In the genomic region with DNA sequence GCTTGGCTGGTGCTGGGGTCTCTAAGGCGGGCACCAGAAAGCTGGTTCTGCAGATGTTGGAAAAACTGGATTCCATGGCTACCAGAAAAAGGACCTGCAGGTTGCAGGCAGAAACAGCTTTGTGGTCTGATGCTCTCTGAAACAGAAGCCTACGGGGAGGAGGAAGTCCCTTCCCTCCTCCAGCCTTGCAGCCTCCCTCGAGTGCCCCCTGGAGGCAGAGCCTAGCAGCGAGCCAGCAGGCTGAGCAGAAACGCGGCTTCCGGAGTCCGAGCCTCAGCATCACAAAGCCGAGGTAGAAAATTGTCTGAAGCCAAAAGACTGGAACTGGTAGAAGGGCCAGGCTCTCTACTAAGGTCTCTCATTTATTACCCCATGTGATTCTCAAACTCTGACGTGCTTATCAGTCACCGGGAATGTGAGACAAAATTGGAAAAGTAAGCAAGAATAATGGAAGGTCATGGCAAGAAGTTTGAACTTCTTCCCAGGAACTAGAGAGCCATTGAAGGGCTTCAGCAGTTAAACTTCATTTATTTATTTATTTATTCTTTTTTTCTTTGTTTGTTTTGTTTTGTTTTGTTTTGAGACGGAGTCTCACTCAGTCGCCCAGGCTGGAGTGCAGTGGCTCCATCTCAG, we compare ENCODE assay signal across 1 cellular context.
A peak's percentile ranks its signal among the peaks of the same experiment; 100 is the strongest.
TF ChIP-seq lines count a peak whose summit lies in the region.

No MANE protein-coding gene starts in this region.

TF ChIP-seq in HepG2, 621 proteins besides CTCF, POLR2A, EP300 and RAD21 (continued from another document and continues in another):
- TF ChIP-seq, protein P1, sequence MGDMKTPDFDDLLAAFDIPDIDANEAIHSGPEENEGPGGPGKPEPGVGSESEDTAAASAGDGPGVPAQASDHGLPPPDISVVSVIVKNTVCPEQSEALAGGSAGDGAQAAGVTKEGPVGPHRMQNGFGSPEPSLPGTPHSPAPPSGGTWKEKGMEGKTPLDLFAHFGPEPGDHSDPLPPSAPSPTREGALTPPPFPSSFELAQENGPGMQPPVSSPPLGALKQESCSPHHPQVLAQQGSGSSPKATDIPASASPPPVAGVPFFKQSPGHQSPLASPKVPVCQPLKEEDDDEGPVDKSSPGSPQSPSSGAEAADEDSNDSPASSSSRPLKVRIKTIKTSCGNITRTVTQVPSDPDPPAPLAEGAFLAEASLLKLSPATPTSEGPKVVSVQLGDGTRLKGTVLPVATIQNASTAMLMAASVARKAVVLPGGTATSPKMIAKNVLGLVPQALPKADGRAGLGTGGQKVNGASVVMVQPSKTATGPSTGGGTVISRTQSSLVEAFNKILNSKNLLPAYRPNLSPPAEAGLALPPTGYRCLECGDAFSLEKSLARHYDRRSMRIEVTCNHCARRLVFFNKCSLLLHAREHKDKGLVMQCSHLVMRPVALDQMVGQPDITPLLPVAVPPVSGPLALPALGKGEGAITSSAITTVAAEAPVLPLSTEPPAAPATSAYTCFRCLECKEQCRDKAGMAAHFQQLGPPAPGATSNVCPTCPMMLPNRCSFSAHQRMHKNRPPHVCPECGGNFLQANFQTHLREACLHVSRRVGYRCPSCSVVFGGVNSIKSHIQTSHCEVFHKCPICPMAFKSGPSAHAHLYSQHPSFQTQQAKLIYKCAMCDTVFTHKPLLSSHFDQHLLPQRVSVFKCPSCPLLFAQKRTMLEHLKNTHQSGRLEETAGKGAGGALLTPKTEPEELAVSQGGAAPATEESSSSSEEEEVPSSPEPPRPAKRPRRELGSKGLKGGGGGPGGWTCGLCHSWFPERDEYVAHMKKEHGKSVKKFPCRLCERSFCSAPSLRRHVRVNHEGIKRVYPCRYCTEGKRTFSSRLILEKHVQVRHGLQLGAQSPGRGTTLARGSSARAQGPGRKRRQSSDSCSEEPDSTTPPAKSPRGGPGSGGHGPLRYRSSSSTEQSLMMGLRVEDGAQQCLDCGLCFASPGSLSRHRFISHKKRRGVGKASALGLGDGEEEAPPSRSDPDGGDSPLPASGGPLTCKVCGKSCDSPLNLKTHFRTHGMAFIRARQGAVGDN (CRISPR knock-in tag; IDR thresholded peaks at IDR 0.05), result peak; percentile 49
- TF ChIP-seq, protein P2, sequence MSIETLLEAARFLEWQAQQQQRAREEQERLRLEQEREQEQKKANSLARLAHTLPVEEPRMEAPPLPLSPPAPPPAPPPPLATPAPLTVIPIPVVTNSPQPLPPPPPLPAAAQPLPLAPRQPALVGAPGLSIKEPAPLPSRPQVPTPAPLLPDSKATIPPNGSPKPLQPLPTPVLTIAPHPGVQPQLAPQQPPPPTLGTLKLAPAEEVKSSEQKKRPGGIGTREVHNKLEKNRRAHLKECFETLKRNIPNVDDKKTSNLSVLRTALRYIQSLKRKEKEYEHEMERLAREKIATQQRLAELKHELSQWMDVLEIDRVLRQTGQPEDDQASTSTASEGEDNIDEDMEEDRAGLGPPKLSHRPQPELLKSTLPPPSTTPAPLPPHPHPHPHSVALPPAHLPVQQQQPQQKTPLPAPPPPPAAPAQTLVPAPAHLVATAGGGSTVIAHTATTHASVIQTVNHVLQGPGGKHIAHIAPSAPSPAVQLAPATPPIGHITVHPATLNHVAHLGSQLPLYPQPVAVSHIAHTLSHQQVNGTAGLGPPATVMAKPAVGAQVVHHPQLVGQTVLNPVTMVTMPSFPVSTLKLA (IDR thresholded peaks at IDR 0.05), result no peak
- TF ChIP-seq KLF15 (CRISPR knock-in tag; IDR thresholded peaks at IDR 0.05; ENCODE audit: borderline replicate concordance), result no peak
- peak; percentile 68 for TF ChIP-seq KAT8 (CRISPR knock-in tag; IDR thresholded peaks at IDR 0.05)
- peak; percentile 23 for TF ChIP-seq YY1 (IDR thresholded peaks at IDR 0.05; ENCODE audit: insufficient read depth, insufficient replicate concordance, low read depth, low read length)
- peak; percentile 49 for TF ChIP-seq SMC3 (IDR thresholded peaks at IDR 0.05; ENCODE audit: low read length)
- TF ChIP-seq KDM2A (CRISPR knock-in tag; IDR thresholded peaks at IDR 0.05; ENCODE audit: borderline replicate concordance, low read depth), result peak; percentile 56; the same call in 1 of the 2 replicates
- TF ChIP-seq RBM39 (IDR thresholded peaks at IDR 0.05; ENCODE audit: low read depth, low read length, poor library complexity, severe bottlenecking), result no peak
- no peak for TF ChIP-seq NFKBIZ (CRISPR knock-in tag; IDR thresholded peaks at IDR 0.05)
- peak; percentile 33; the same call in 1 of the 2 replicates for TF ChIP-seq GATAD2A (CRISPR knock-in tag; IDR thresholded peaks at IDR 0.05)
- no peak for TF ChIP-seq ZNF253 (CRISPR knock-in tag; IDR thresholded peaks at IDR 0.05; ENCODE audit: borderline replicate concordance)
- no peak for TF ChIP-seq LCORL (IDR thresholded peaks at IDR 0.05)
- 0 out of 2 replicates have a peak, but pooled peaks have one; percentile 21 for TF ChIP-seq LCORL (CRISPR knock-in tag; IDR thresholded peaks at IDR 0.05)
- TF ChIP-seq SOX6 (IDR thresholded peaks at IDR 0.05), result no peak
- no peak for TF ChIP-seq SOX6 (CRISPR knock-in tag; IDR thresholded peaks at IDR 0.05)
- no peak for TF ChIP-seq ZBTB42 (CRISPR knock-in tag; IDR thresholded peaks at IDR 0.05)
- no peak; the same call in 1 of the 2 replicates for TF ChIP-seq ZNF788 (CRISPR knock-in tag; IDR thresholded peaks at IDR 0.05; ENCODE audit: borderline replicate concordance)
- TF ChIP-seq SOX13 (IDR thresholded peaks at IDR 0.05), result no peak
- peak in 1 of 2 experiments; percentile 21; a peak in 1 of 4 replicates for TF ChIP-seq SOX13 (CRISPR knock-in tag; conservative IDR thresholded peaks at IDR 0.05 in 1 of 2, IDR thresholded peaks at IDR 0.05 in 1 of 2)
- no peak for TF ChIP-seq ZNF737 (CRISPR knock-in tag; IDR thresholded peaks at IDR 0.05; ENCODE audit: borderline replicate concordance)
- TF ChIP-seq, protein P3, sequence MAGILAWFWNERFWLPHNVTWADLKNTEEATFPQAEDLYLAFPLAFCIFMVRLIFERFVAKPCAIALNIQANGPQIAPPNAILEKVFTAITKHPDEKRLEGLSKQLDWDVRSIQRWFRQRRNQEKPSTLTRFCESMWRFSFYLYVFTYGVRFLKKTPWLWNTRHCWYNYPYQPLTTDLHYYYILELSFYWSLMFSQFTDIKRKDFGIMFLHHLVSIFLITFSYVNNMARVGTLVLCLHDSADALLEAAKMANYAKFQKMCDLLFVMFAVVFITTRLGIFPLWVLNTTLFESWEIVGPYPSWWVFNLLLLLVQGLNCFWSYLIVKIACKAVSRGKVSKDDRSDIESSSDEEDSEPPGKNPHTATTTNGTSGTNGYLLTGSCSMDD (CRISPR knock-in tag; IDR thresholded peaks at IDR 0.05), result no peak
- TF ChIP-seq ZNF747 (CRISPR knock-in tag; IDR thresholded peaks at IDR 0.05; ENCODE audit: borderline replicate concordance), result no peak
- peak; percentile 89 for TF ChIP-seq XRCC5 (optimal IDR thresholded peaks at IDR 0.05; ENCODE audit: low read length)
- TF ChIP-seq, protein P4, sequence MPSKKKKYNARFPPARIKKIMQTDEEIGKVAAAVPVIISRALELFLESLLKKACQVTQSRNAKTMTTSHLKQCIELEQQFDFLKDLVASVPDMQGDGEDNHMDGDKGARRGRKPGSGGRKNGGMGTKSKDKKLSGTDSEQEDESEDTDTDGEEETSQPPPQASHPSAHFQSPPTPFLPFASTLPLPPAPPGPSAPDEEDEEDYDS (CRISPR knock-in tag; IDR thresholded peaks at IDR 0.05), result no peak
- no peak for TF ChIP-seq MXD4 (CRISPR knock-in tag; IDR thresholded peaks at IDR 0.05)
- TF ChIP-seq ZSCAN20 (CRISPR knock-in tag; IDR thresholded peaks at IDR 0.05; ENCODE audit: borderline replicate concordance), result no peak
- TF ChIP-seq SSRP1 (CRISPR knock-in tag; IDR thresholded peaks at IDR 0.05), result no peak
- no peak for TF ChIP-seq ZNF841 (CRISPR knock-in tag; IDR thresholded peaks at IDR 0.05; ENCODE audit: borderline replicate concordance)
- TF ChIP-seq, protein P5, sequence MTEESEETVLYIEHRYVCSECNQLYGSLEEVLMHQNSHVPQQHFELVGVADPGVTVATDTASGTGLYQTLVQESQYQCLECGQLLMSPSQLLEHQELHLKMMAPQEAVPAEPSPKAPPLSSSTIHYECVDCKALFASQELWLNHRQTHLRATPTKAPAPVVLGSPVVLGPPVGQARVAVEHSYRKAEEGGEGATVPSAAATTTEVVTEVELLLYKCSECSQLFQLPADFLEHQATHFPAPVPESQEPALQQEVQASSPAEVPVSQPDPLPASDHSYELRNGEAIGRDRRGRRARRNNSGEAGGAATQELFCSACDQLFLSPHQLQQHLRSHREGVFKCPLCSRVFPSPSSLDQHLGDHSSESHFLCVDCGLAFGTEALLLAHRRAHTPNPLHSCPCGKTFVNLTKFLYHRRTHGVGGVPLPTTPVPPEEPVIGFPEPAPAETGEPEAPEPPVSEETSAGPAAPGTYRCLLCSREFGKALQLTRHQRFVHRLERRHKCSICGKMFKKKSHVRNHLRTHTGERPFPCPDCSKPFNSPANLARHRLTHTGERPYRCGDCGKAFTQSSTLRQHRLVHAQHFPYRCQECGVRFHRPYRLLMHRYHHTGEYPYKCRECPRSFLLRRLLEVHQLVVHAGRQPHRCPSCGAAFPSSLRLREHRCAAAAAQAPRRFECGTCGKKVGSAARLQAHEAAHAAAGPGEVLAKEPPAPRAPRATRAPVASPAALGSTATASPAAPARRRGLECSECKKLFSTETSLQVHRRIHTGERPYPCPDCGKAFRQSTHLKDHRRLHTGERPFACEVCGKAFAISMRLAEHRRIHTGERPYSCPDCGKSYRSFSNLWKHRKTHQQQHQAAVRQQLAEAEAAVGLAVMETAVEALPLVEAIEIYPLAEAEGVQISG (CRISPR knock-in tag; IDR thresholded peaks at IDR 0.05), result peak; percentile 83
- TF ChIP-seq, protein P6, sequence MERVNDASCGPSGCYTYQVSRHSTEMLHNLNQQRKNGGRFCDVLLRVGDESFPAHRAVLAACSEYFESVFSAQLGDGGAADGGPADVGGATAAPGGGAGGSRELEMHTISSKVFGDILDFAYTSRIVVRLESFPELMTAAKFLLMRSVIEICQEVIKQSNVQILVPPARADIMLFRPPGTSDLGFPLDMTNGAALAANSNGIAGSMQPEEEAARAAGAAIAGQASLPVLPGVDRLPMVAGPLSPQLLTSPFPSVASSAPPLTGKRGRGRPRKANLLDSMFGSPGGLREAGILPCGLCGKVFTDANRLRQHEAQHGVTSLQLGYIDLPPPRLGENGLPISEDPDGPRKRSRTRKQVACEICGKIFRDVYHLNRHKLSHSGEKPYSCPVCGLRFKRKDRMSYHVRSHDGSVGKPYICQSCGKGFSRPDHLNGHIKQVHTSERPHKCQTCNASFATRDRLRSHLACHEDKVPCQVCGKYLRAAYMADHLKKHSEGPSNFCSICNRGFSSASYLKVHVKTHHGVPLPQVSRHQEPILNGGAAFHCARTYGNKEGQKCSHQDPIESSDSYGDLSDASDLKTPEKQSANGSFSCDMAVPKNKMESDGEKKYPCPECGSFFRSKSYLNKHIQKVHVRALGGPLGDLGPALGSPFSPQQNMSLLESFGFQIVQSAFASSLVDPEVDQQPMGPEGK (CRISPR knock-in tag; IDR thresholded peaks at IDR 0.05), result 0 out of 2 replicates have a peak, but pooled peaks have one; percentile 18
- TF ChIP-seq CEBPB (IDR thresholded peaks at IDR 0.05; ENCODE audit: borderline replicate concordance, low read depth, low read length), result no peak
- TF ChIP-seq ZNF792 (CRISPR knock-in tag; IDR thresholded peaks at IDR 0.05), result no peak
- no peak for TF ChIP-seq NFE2L2 (IDR thresholded peaks at IDR 0.05; ENCODE audit: low read length)
- TF ChIP-seq RXRB (CRISPR knock-in tag; IDR thresholded peaks at IDR 0.05; ENCODE audit: borderline replicate concordance), result 0 out of 2 replicates have a peak, but pooled peaks have one; percentile 11
- no peak for TF ChIP-seq ADNP (CRISPR knock-in tag; IDR thresholded peaks at IDR 0.05)
- no peak for TF ChIP-seq ZNF160 (CRISPR knock-in tag; IDR thresholded peaks at IDR 0.05)
- TF ChIP-seq PITX1 (CRISPR knock-in tag; IDR thresholded peaks at IDR 0.05), result no peak
- no peak for TF ChIP-seq TEAD3 (CRISPR knock-in tag; optimal IDR thresholded peaks at IDR 0.05; ENCODE audit: borderline replicate concordance)
- TF ChIP-seq TBX3 (IDR thresholded peaks at IDR 0.05; ENCODE audit: borderline replicate concordance), result no peak
- TF ChIP-seq, protein P7, sequence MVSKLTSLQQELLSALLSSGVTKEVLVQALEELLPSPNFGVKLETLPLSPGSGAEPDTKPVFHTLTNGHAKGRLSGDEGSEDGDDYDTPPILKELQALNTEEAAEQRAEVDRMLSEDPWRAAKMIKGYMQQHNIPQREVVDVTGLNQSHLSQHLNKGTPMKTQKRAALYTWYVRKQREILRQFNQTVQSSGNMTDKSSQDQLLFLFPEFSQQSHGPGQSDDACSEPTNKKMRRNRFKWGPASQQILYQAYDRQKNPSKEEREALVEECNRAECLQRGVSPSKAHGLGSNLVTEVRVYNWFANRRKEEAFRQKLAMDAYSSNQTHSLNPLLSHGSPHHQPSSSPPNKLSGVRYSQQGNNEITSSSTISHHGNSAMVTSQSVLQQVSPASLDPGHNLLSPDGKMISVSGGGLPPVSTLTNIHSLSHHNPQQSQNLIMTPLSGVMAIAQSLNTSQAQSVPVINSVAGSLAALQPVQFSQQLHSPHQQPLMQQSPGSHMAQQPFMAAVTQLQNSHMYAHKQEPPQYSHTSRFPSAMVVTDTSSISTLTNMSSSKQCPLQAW (CRISPR knock-in tag; IDR thresholded peaks at IDR 0.05), result no peak
- no peak for TF ChIP-seq ATF7 (IDR thresholded peaks at IDR 0.05)
- TF ChIP-seq ATF7 (CRISPR knock-in tag; IDR thresholded peaks at IDR 0.05), result no peak
- TF ChIP-seq, protein P8, sequence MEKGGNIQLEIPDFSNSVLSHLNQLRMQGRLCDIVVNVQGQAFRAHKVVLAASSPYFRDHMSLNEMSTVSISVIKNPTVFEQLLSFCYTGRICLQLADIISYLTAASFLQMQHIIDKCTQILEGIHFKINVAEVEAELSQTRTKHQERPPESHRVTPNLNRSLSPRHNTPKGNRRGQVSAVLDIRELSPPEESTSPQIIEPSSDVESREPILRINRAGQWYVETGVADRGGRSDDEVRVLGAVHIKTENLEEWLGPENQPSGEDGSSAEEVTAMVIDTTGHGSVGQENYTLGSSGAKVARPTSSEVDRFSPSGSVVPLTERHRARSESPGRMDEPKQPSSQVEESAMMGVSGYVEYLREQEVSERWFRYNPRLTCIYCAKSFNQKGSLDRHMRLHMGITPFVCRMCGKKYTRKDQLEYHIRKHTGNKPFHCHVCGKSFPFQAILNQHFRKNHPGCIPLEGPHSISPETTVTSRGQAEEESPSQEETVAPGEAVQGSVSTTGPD (CRISPR knock-in tag; IDR thresholded peaks at IDR 0.05), result no peak
